ENCODE assay signal across 1 cellular context in the genomic region with DNA sequence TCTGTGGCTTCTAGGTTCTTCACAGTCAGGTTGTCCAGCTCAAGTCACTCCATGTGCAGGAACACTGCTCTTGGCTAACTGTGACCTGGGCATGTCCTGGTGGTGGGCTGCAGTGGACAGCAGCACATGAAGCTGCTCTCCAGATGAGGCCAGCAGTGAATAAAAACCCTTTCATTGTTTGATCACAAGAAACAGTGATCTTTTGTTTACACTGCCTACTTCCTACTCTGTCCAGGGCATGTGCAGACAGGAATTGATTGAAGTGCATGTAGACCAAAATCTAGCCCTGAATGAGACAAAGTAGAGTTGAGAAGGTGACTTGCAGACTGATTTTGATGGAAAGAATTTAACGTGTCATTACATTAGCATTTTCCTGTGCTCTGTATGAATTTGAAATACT.
TF ChIP-seq lines count a peak whose summit lies in the region.

No MANE protein-coding gene starts in this region.

TF ChIP-seq in HepG2, 621 proteins besides CTCF, POLR2A, EP300 and RAD21 (continued from another document):
- TF ChIP-seq, protein P1, sequence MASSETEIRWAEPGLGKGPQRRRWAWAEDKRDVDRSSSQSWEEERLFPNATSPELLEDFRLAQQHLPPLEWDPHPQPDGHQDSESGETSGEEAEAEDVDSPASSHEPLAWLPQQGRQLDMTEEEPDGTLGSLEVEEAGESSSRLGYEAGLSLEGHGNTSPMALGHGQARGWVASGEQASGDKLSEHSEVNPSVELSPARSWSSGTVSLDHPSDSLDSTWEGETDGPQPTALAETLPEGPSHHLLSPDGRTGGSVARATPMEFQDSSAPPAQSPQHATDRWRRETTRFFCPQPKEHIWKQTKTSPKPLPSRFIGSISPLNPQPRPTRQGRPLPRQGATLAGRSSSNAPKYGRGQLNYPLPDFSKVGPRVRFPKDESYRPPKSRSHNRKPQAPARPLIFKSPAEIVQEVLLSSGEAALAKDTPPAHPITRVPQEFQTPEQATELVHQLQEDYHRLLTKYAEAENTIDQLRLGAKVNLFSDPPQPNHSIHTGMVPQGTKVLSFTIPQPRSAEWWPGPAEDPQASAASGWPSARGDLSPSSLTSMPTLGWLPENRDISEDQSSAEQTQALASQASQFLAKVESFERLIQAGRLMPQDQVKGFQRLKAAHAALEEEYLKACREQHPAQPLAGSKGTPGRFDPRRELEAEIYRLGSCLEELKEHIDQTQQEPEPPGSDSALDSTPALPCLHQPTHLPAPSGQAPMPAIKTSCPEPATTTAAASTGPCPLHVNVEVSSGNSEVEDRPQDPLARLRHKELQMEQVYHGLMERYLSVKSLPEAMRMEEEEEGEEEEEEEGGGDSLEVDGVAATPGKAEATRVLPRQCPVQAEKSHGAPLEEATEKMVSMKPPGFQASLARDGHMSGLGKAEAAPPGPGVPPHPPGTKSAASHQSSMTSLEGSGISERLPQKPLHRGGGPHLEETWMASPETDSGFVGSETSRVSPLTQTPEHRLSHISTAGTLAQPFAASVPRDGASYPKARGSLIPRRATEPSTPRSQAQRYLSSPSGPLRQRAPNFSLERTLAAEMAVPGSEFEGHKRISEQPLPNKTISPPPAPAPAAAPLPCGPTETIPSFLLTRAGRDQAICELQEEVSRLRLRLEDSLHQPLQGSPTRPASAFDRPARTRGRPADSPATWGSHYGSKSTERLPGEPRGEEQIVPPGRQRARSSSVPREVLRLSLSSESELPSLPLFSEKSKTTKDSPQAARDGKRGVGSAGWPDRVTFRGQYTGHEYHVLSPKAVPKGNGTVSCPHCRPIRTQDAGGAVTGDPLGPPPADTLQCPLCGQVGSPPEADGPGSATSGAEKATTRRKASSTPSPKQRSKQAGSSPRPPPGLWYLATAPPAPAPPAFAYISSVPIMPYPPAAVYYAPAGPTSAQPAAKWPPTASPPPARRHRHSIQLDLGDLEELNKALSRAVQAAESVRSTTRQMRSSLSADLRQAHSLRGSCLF (CRISPR knock-in tag; IDR thresholded peaks at IDR 0.05; ENCODE audit: borderline replicate concordance) = no peak
- TF ChIP-seq, protein P2, sequence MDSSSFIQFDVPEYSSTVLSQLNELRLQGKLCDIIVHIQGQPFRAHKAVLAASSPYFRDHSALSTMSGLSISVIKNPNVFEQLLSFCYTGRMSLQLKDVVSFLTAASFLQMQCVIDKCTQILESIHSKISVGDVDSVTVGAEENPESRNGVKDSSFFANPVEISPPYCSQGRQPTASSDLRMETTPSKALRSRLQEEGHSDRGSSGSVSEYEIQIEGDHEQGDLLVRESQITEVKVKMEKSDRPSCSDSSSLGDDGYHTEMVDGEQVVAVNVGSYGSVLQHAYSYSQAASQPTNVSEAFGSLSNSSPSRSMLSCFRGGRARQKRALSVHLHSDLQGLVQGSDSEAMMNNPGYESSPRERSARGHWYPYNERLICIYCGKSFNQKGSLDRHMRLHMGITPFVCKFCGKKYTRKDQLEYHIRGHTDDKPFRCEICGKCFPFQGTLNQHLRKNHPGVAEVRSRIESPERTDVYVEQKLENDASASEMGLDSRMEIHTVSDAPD (CRISPR knock-in tag; IDR thresholded peaks at IDR 0.05) = 0 out of 2 replicates have a peak, but pooled peaks have one; percentile 8
- TF ChIP-seq NFKB2 (CRISPR knock-in tag; IDR thresholded peaks at IDR 0.05; ENCODE audit: borderline replicate concordance) = no peak
- TF ChIP-seq SOX13 (IDR thresholded peaks at IDR 0.05) = no peak
- peak in 1 of 2 experiments; percentile 87; a peak in 2 of 4 replicates for TF ChIP-seq SOX13 (CRISPR knock-in tag; conservative IDR thresholded peaks at IDR 0.05 in 1 of 2, IDR thresholded peaks at IDR 0.05 in 1 of 2)
- no peak for TF ChIP-seq NKX3-1 (CRISPR knock-in tag; IDR thresholded peaks at IDR 0.05)
- TF ChIP-seq, protein P3, sequence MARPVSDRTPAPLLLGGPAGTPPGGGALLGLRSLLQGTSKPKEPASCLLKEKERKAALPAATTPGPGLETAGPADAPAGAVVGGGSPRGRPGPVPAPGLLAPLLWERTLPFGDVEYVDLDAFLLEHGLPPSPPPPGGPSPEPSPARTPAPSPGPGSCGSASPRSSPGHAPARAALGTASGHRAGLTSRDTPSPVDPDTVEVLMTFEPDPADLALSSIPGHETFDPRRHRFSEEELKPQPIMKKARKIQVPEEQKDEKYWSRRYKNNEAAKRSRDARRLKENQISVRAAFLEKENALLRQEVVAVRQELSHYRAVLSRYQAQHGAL (CRISPR knock-in tag; IDR thresholded peaks at IDR 0.05; ENCODE audit: not compliant biosample characterization) = no peak
- TF ChIP-seq, protein P4, sequence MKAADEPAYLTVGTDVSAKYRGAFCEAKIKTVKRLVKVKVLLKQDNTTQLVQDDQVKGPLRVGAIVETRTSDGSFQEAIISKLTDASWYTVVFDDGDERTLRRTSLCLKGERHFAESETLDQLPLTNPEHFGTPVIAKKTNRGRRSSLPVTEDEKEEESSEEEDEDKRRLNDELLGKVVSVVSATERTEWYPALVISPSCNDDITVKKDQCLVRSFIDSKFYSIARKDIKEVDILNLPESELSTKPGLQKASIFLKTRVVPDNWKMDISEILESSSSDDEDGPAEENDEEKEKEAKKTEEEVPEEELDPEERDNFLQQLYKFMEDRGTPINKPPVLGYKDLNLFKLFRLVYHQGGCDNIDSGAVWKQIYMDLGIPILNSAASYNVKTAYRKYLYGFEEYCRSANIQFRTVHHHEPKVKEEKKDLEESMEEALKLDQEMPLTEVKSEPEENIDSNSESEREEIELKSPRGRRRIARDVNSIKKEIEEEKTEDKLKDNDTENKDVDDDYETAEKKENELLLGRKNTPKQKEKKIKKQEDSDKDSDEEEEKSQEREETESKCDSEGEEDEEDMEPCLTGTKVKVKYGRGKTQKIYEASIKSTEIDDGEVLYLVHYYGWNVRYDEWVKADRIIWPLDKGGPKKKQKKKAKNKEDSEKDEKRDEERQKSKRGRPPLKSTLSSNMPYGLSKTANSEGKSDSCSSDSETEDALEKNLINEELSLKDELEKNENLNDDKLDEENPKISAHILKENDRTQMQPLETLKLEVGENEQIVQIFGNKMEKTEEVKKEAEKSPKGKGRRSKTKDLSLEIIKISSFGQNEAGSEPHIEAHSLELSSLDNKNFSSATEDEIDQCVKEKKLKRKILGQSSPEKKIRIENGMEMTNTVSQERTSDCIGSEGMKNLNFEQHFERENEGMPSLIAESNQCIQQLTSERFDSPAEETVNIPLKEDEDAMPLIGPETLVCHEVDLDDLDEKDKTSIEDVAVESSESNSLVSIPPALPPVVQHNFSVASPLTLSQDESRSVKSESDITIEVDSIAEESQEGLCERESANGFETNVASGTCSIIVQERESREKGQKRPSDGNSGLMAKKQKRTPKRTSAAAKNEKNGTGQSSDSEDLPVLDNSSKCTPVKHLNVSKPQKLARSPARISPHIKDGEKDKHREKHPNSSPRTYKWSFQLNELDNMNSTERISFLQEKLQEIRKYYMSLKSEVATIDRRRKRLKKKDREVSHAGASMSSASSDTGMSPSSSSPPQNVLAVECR (CRISPR knock-in tag; IDR thresholded peaks at IDR 0.05; ENCODE audit: borderline replicate concordance) = peak; percentile 47; the same call in 1 of the 2 replicates
- no peak for TF ChIP-seq JARID2 (CRISPR knock-in tag; IDR thresholded peaks at IDR 0.05; ENCODE audit: insufficient replicate concordance)
- TF ChIP-seq, protein P5, sequence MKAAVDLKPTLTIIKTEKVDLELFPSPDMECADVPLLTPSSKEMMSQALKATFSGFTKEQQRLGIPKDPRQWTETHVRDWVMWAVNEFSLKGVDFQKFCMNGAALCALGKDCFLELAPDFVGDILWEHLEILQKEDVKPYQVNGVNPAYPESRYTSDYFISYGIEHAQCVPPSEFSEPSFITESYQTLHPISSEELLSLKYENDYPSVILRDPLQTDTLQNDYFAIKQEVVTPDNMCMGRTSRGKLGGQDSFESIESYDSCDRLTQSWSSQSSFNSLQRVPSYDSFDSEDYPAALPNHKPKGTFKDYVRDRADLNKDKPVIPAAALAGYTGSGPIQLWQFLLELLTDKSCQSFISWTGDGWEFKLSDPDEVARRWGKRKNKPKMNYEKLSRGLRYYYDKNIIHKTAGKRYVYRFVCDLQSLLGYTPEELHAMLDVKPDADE (CRISPR knock-in tag; IDR thresholded peaks at IDR 0.05) = no peak
- TF ChIP-seq, protein P6, sequence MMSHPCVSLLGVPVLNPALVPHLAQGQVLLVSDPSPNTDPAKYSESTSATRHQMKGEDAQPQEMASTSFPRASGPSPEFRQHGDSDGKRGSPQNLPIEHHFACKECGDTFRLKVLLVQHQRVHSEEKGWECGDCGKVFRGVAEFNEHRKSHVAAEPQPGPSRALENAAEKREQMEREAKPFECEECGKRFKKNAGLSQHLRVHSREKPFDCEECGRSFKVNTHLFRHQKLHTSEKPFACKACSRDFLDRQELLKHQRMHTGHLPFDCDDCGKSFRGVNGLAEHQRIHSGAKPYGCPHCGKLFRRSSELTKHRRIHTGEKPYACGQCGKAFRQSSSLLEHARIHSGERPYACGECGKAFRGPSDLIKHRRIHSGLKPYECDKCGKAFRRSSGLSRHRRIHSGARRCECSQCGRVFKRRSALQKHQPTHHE (CRISPR knock-in tag; IDR thresholded peaks at IDR 0.05; ENCODE audit: borderline replicate concordance) = 0 out of 2 replicates have a peak, but pooled peaks have one; percentile 15
- TF ChIP-seq KDM5B (CRISPR knock-in tag; IDR thresholded peaks at IDR 0.05; ENCODE audit: borderline replicate concordance) = no peak
- TF ChIP-seq SIX4 (CRISPR knock-in tag; IDR thresholded peaks at IDR 0.05) = no peak
- no peak for TF ChIP-seq NCOA1 (CRISPR knock-in tag; IDR thresholded peaks at IDR 0.05)
